In genomic region chr6:105302617-105303128, GRCh38 we compare ENCODE assay signal across 21 cellular contexts.
DNase-seq lines count a peak whose midpoint lies in the region; TF ChIP-seq lines count a peak whose summit lies in the region.
"Had no signal": no experiment of that assay in that cellular context is flagged by ENCODE, and none has a peak within 500 bp of the region (broad histone marks: within the 10 kb centered on the region; RNA-seq: fewer than 3 reads in every experiment).

No MANE protein-coding gene starts in this region.

- CTCF ChIA-PET in activated CD4-positive, alpha-beta memory T cell treated with anti-CD3 and anti-CD28 coated beads, Interleukin-2, amount 10 ng/mL, durations not matched to agents 7 days and 5 days (lab: Charles Lee): no interaction called here

- H3K4me3 Mint-ChIP-seq in activated CD4-positive, alpha-beta memory T cell treated with anti-CD3 and anti-CD28 coated beads, Interleukin-2, amount 10 ng/mL, durations not matched to agents 7 days and 5 days: no peak overlapping the region
- H3K4me3 Mint-ChIP-seq: activated naive CD4-positive, alpha-beta T cell treated with anti-CD3 and anti-CD28 coated beads for 36 hours; B cell had no signal

- H3K4me1 ChIP-seq in stomach: peaks cover 0 to 16% (median 6%) of the 10 kb centered on the region in 4 donors
- H3K4me1 ChIP-seq: tibial nerve had no signal

- H3K4me1 Mint-ChIP-seq in activated CD4-positive, alpha-beta memory T cell treated with anti-CD3 and anti-CD28 coated beads, Interleukin-2, amount 10 ng/mL, durations not matched to agents 7 days and 5 days: no peaks in the 10 kb centered on the region
- H3K4me1 Mint-ChIP-seq: B cell had no signal

- no peak overlapping the region for H3K27ac Mint-ChIP-seq in activated CD4-positive, alpha-beta memory T cell treated with anti-CD3 and anti-CD28 coated beads, Interleukin-2, amount 10 ng/mL, durations not matched to agents 7 days and 5 days
- H3K27ac Mint-ChIP-seq: activated naive CD4-positive, alpha-beta T cell treated with anti-CD3 and anti-CD28 coated beads for 36 hours; B cell had no signal

- peak in 4 of 7 experiments; percentile 15 to 58 (median 34) for TF ChIP-seq CTCF in stomach (IDR thresholded peaks at IDR 0.05)

- H3K36me3 Mint-ChIP-seq in activated CD4-positive, alpha-beta memory T cell treated with anti-CD3 and anti-CD28 coated beads, Interleukin-2, amount 10 ng/mL, durations not matched to agents 7 days and 5 days (ENCODE audit: low read depth): peaks cover 14% of the 10 kb centered on the region

- H3K27ac ChIP-seq in stomach: peak overlapping the region; percentile 45 to 82 (median 59)
- H3K27ac ChIP-seq: brain microvascular endothelial cell, tibial nerve had no signal

- intact Hi-C loops in stomach (cut with DNase I; ENCODE audit: low total_unique reads): no loop called here

- POLR2A ChIA-PET in activated CD4-positive, alpha-beta memory T cell treated with anti-CD3 and anti-CD28 coated beads, Interleukin-2, amount 10 ng/mL, durations not matched to agents 7 days and 5 days (lab: Charles Lee): no interaction called here

- no peaks in the 10 kb centered on the region for H3K9me3 ChIP-seq in stomach
- H3K9me3 ChIP-seq: sigmoid colon, tibial nerve had no signal

- 55 to 87% (median 69%) methylated on average over 16 of the region's 16 CpGs for WGBS in stomach, 5 donors

- no peaks in the 10 kb centered on the region for H3K27me3 ChIP-seq in stomach
- H3K27me3 ChIP-seq: brain microvascular endothelial cell, sigmoid colon, tibial nerve had no signal

- peak; percentile 25 for DNase-seq in DMS153 (lab: John Stamatoyannopoulos, UW)
- no peak for DNase-seq in DMS153 treated with DMSO at 0.1 percent for 48 hours (lab: John Stamatoyannopoulos, UW; ENCODE audit: unreplicated experiment)
- peak; percentile 64 for DNase-seq in NCI-H2029 (lab: John Stamatoyannopoulos, UW)
- DNase-seq in globus pallidus (ENCODE audit: low spot score): peak; percentile 12
- no peak for DNase-seq in stomach
- no peak for DNase-seq in NCI-H446 (lab: John Stamatoyannopoulos, UW)
- no peak for DNase-seq in NCI-H128 (lab: John Stamatoyannopoulos, UW; ENCODE audit: unreplicated experiment)
- no peak for DNase-seq in activated CD4-positive, alpha-beta memory T cell treated with anti-CD3 and anti-CD28 coated beads, Interleukin-2, amount 10 ng/mL, durations not matched to agents 7 days and 5 days
- DNase-seq: 8988T; activated CD4-positive, alpha-beta T cell treated with anti-CD3 and anti-CD28 coated beads, Interleukin-2, amount 50 U/mL, for 1 hour; activated naive CD4-positive, alpha-beta T cell treated with anti-CD3 and anti-CD28 coated beads for 36 hours; brain microvascular endothelial cell; cortex of kidney; KBM-7; NCI-H1930; NCI-H2227 treated with DMSO at 0.1 percent for 48 hours; NCI-H82; sigmoid colon; stimulated activated CD8-positive, alpha-beta memory T cell treated with anti-CD3 and anti-CD28 coated beads, Interleukin-4, amount 100 ng/mL, for 48 hours had no signal

- no peak for TF ChIP-seq EP300 in stomach (IDR thresholded peaks at IDR 0.05)

- H3K9me3 Mint-ChIP-seq in activated CD4-positive, alpha-beta memory T cell treated with anti-CD3 and anti-CD28 coated beads, Interleukin-2, amount 10 ng/mL, durations not matched to agents 7 days and 5 days: no peaks in the 10 kb centered on the region
- H3K9me3 Mint-ChIP-seq: activated naive CD4-positive, alpha-beta T cell treated with anti-CD3 and anti-CD28 coated beads for 36 hours had no signal

- peak overlapping the region in 2 of 4 donors; percentile 1 to 15 for H3K4me3 ChIP-seq in stomach
- H3K4me3 ChIP-seq: sigmoid colon, tibial nerve had no signal

- H3K27me3 Mint-ChIP-seq in activated CD4-positive, alpha-beta memory T cell treated with anti-CD3 and anti-CD28 coated beads, Interleukin-2, amount 10 ng/mL, durations not matched to agents 7 days and 5 days: no peaks in the 10 kb centered on the region
- H3K27me3 Mint-ChIP-seq: B cell had no signal

- H3K36me3 ChIP-seq in stomach: peaks cover 0 to 33% (median 26%) of the 10 kb centered on the region in 4 donors

- TF ChIP-seq POLR2A in stomach (IDR thresholded peaks at IDR 0.05): no peak

Comparison
In these comparisons a context has a peak if more than half of its experiments do, and no peak if none do; other contexts are left out.
1. DNase-seq: peak in DMS153 (single experiment), NCI-H2029 (single experiment) and globus pallidus (single experiment); none in DMS153 treated with DMSO at 0.1 percent for 48 hours (single experiment), stomach (single experiment), NCI-H446 (0 of 2), NCI-H128 (single experiment) and activated CD4-positive, alpha-beta memory T cell treated with anti-CD3 and anti-CD28 coated beads, Interleukin-2, amount 10 ng/mL, durations not matched to agents 7 days and 5 days (single experiment).